ENCODE assay signal across 2 cellular contexts in the genomic region with DNA sequence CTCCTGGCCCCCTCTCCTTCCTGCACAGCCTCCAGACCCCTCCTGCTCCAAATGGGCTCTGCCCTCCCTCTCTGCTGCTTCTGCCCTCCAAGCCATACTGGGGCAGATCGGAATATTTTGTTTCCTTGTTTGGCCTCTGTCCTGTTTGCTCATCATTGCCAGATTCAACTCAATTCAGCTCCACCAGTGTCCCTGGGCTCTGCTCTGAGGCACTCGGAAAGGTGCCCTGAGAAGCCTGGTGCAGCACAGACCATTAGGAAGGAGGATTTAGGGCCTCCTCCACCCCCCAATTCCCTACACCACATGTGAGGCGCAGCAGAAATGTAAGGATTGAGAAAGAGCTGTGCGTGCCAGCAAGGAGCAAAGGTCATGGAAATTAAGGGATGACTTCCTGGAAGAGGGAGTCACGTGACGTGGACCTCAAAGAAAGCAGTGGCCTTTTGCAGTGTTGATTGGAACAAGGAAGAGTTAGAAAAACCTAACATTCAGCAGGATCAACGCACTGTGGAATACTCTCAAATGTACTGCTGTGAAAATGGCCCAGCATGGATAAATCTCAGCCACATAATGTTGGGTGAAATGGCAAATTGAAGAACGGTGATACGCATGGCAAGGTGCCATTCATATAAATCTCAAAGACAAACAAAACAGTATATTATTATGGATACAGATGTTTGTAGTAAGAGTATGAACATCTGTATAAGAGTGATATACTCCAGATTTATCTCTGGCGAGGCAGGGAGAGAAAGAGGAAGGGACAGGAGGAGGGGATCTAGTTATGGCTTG.
A peak's percentile ranks its signal among the peaks of the same experiment; 100 is the strongest.
TF ChIP-seq lines count a peak whose summit lies in the region.

No MANE protein-coding gene starts in this region.

TF ChIP-seq in K562, 482 proteins besides CTCF, POLR2A, EP300 and RAD21 (continues in another document):
- TF ChIP-seq CBX2 (IDR thresholded peaks at IDR 0.05; ENCODE audit: insufficient read depth, low read length, poor library complexity, severe bottlenecking): no peak
- TF ChIP-seq ZNF699 (CRISPR knock-in tag; IDR thresholded peaks at IDR 0.05; ENCODE audit: insufficient replicate concordance): no peak
- no peak for TF ChIP-seq C11orf30 (IDR thresholded peaks at IDR 0.05; ENCODE audit: low read depth)
- TF ChIP-seq FOXK1 (CRISPR knock-in tag; IDR thresholded peaks at IDR 0.05; ENCODE audit: borderline replicate concordance): no peak
- TF ChIP-seq, protein P1, sequence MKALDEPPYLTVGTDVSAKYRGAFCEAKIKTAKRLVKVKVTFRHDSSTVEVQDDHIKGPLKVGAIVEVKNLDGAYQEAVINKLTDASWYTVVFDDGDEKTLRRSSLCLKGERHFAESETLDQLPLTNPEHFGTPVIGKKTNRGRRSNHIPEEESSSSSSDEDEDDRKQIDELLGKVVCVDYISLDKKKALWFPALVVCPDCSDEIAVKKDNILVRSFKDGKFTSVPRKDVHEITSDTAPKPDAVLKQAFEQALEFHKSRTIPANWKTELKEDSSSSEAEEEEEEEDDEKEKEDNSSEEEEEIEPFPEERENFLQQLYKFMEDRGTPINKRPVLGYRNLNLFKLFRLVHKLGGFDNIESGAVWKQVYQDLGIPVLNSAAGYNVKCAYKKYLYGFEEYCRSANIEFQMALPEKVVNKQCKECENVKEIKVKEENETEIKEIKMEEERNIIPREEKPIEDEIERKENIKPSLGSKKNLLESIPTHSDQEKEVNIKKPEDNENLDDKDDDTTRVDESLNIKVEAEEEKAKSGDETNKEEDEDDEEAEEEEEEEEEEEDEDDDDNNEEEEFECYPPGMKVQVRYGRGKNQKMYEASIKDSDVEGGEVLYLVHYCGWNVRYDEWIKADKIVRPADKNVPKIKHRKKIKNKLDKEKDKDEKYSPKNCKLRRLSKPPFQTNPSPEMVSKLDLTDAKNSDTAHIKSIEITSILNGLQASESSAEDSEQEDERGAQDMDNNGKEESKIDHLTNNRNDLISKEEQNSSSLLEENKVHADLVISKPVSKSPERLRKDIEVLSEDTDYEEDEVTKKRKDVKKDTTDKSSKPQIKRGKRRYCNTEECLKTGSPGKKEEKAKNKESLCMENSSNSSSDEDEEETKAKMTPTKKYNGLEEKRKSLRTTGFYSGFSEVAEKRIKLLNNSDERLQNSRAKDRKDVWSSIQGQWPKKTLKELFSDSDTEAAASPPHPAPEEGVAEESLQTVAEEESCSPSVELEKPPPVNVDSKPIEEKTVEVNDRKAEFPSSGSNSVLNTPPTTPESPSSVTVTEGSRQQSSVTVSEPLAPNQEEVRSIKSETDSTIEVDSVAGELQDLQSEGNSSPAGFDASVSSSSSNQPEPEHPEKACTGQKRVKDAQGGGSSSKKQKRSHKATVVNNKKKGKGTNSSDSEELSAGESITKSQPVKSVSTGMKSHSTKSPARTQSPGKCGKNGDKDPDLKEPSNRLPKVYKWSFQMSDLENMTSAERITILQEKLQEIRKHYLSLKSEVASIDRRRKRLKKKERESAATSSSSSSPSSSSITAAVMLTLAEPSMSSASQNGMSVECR (CRISPR knock-in tag; IDR thresholded peaks at IDR 0.05): no peak
- TF ChIP-seq ZNF316 (IDR thresholded peaks at IDR 0.05): no peak
- TF ChIP-seq THAP7 (CRISPR knock-in tag; IDR thresholded peaks at IDR 0.05): no peak
- TF ChIP-seq FOSL1 (tag; conservative IDR thresholded peaks at IDR 0.05): no peak
- no peak for TF ChIP-seq MBD2 (IDR thresholded peaks at IDR 0.05; ENCODE audit: borderline replicate concordance, low read depth)
- TF ChIP-seq HMG20B (CRISPR knock-in tag; IDR thresholded peaks at IDR 0.05): no peak
- no peak for TF ChIP-seq ZKSCAN1 (IDR thresholded peaks at IDR 0.05; ENCODE audit: low read depth, low read length)
- peak; percentile 83 for TF ChIP-seq TOE1 (IDR thresholded peaks at IDR 0.05; ENCODE audit: borderline replicate concordance)
- no peak for TF ChIP-seq TOE1 (CRISPR knock-in tag; IDR thresholded peaks at IDR 0.05; ENCODE audit: borderline replicate concordance, low read depth)
- no peak for TF ChIP-seq MXD1 (CRISPR knock-in tag; IDR thresholded peaks at IDR 0.05; ENCODE audit: borderline replicate concordance, poor library complexity, severe bottlenecking)
- TF ChIP-seq ZNF217 (CRISPR knock-in tag; IDR thresholded peaks at IDR 0.05): no peak
- TF ChIP-seq RAD51 (IDR thresholded peaks at IDR 0.05; ENCODE audit: borderline replicate concordance, low read depth): peak; percentile 86
- TF ChIP-seq PTTG1 (tag; IDR thresholded peaks at IDR 0.05; ENCODE audit: low read depth): no peak
- TF ChIP-seq CEBPG (CRISPR knock-in tag; IDR thresholded peaks at IDR 0.05): no peak
- TF ChIP-seq CEBPG (tag; conservative IDR thresholded peaks at IDR 0.05 in 1 of 2, IDR thresholded peaks at IDR 0.05 in 1 of 2): 0 out of 4 replicates have a peak, but pooled peaks of 1 of the 2 experiments have one; percentile 11
- no peak for TF ChIP-seq E2F8 (IDR thresholded peaks at IDR 0.05; ENCODE audit: low read depth, partially characterized antibody)

TF ChIP-seq in HepG2, 621 proteins besides CTCF, POLR2A, EP300 and RAD21 (continues in another document):
- TF ChIP-seq ZNF768 (CRISPR knock-in tag; IDR thresholded peaks at IDR 0.05) (no peak), PLSCR1 (CRISPR knock-in tag; IDR thresholded peaks at IDR 0.05; ENCODE audit: borderline replicate concordance) (no peak), POGZ (CRISPR knock-in tag; IDR thresholded peaks at IDR 0.05) (peak; percentile 89), RFXAP (CRISPR knock-in tag; IDR thresholded peaks at IDR 0.05; ENCODE audit: borderline replicate concordance) (no peak; the same call in 1 of the 2 replicates), ISX (CRISPR knock-in tag; conservative IDR thresholded peaks at IDR 0.05) (no peak), GRHL1 (CRISPR knock-in tag; conservative IDR thresholded peaks at IDR 0.05) (no peak), TARDBP (CRISPR knock-in tag; IDR thresholded peaks at IDR 0.05) (0 out of 2 replicates have a peak, but pooled peaks have one; percentile 45), ZNF556 (CRISPR knock-in tag; IDR thresholded peaks at IDR 0.05; ENCODE audit: borderline replicate concordance) (peak; percentile 47; the same call in 1 of the 2 replicates), CCAR2 (optimal IDR thresholded peaks at IDR 0.05; ENCODE audit: low read depth, low read length) (no peak), ZNF17 (CRISPR knock-in tag; IDR thresholded peaks at IDR 0.05) (no peak), ZNF251 (CRISPR knock-in tag; IDR thresholded peaks at IDR 0.05) (no peak), NFATC3 (CRISPR knock-in tag; IDR thresholded peaks at IDR 0.05) (no peak), CBFB (CRISPR knock-in tag; IDR thresholded peaks at IDR 0.05) (peak; percentile 58; the same call in 1 of the 2 replicates), MYC (CRISPR knock-in tag; IDR thresholded peaks at IDR 0.05; ENCODE audit: borderline replicate concordance) (peak; percentile 51; the same call in 1 of the 2 replicates), MAF1 (CRISPR knock-in tag; IDR thresholded peaks at IDR 0.05; ENCODE audit: borderline replicate concordance) (no peak), POLR2AphosphoS5 (IDR thresholded peaks at IDR 0.05; ENCODE audit: low read depth, low read length) (peak; percentile 49; the same call in 1 of the 2 replicates), SMARCC2 (IDR thresholded peaks at IDR 0.05) (no peak), ZNF296 (CRISPR knock-in tag; conservative IDR thresholded peaks at IDR 0.05) (no peak), REL (CRISPR knock-in tag; conservative IDR thresholded peaks at IDR 0.05) (no peak), CENPT (CRISPR knock-in tag; IDR thresholded peaks at IDR 0.05; ENCODE audit: low read depth) (no peak; the same call in 1 of the 2 replicates), HMG20B (CRISPR knock-in tag; conservative IDR thresholded peaks at IDR 0.05) (peak; percentile 86), RELA (CRISPR knock-in tag; IDR thresholded peaks at IDR 0.05) (no peak), TCF7 (IDR thresholded peaks at IDR 0.05; ENCODE audit: low read depth) (peak; percentile 68), AHR (CRISPR knock-in tag; IDR thresholded peaks at IDR 0.05) (peak; percentile 100; the same call in 1 of the 2 replicates), ZNF264 (CRISPR knock-in tag; IDR thresholded peaks at IDR 0.05) (peak; percentile 53), BRCA1 (CRISPR knock-in tag; IDR thresholded peaks at IDR 0.05) (no peak), MXD3 (CRISPR knock-in tag; IDR thresholded peaks at IDR 0.05) (peak; percentile 56; the same call in 1 of the 2 replicates), NFKBIZ (CRISPR knock-in tag; IDR thresholded peaks at IDR 0.05) (peak; percentile 99), FOXA1 (IDR thresholded peaks at IDR 0.05) (no peak), FOXA1 (CRISPR knock-in tag; IDR thresholded peaks at IDR 0.05) (peak; percentile 47), SIX1 (CRISPR knock-in tag; IDR thresholded peaks at IDR 0.05; ENCODE audit: borderline replicate concordance) (no peak), E2F5 (CRISPR knock-in tag; conservative IDR thresholded peaks at IDR 0.05) (no peak)
- TF ChIP-seq, protein P2, sequence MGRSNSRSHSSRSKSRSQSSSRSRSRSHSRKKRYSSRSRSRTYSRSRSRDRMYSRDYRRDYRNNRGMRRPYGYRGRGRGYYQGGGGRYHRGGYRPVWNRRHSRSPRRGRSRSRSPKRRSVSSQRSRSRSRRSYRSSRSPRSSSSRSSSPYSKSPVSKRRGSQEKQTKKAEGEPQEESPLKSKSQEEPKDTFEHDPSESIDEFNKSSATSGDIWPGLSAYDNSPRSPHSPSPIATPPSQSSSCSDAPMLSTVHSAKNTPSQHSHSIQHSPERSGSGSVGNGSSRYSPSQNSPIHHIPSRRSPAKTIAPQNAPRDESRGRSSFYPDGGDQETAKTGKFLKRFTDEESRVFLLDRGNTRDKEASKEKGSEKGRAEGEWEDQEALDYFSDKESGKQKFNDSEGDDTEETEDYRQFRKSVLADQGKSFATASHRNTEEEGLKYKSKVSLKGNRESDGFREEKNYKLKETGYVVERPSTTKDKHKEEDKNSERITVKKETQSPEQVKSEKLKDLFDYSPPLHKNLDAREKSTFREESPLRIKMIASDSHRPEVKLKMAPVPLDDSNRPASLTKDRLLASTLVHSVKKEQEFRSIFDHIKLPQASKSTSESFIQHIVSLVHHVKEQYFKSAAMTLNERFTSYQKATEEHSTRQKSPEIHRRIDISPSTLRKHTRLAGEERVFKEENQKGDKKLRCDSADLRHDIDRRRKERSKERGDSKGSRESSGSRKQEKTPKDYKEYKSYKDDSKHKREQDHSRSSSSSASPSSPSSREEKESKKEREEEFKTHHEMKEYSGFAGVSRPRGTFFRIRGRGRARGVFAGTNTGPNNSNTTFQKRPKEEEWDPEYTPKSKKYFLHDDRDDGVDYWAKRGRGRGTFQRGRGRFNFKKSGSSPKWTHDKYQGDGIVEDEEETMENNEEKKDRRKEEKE (IDR thresholded peaks at IDR 0.05): no peak
- TF ChIP-seq, protein P3, sequence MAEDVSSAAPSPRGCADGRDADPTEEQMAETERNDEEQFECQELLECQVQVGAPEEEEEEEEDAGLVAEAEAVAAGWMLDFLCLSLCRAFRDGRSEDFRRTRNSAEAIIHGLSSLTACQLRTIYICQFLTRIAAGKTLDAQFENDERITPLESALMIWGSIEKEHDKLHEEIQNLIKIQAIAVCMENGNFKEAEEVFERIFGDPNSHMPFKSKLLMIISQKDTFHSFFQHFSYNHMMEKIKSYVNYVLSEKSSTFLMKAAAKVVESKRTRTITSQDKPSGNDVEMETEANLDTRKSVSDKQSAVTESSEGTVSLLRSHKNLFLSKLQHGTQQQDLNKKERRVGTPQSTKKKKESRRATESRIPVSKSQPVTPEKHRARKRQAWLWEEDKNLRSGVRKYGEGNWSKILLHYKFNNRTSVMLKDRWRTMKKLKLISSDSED (CRISPR knock-in tag; IDR thresholded peaks at IDR 0.05): no peak
- TF ChIP-seq, protein P4, sequence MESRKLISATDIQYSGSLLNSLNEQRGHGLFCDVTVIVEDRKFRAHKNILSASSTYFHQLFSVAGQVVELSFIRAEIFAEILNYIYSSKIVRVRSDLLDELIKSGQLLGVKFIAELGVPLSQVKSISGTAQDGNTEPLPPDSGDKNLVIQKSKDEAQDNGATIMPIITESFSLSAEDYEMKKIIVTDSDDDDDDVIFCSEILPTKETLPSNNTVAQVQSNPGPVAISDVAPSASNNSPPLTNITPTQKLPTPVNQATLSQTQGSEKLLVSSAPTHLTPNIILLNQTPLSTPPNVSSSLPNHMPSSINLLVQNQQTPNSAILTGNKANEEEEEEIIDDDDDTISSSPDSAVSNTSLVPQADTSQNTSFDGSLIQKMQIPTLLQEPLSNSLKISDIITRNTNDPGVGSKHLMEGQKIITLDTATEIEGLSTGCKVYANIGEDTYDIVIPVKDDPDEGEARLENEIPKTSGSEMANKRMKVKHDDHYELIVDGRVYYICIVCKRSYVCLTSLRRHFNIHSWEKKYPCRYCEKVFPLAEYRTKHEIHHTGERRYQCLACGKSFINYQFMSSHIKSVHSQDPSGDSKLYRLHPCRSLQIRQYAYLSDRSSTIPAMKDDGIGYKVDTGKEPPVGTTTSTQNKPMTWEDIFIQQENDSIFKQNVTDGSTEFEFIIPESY (CRISPR knock-in tag; IDR thresholded peaks at IDR 0.05): peak; percentile 79; the same call in 1 of the 2 replicates
